28 cellular contexts compared by ENCODE assay signal in genomic region chr11:7544021-7544420, GRCh38. TPM values are rescaled to one million over a fixed set of nuclear protein-coding genes. Genes with fewer than 3 reads are reported as not detected.
"Had no signal": no experiment of that assay in that cellular context is flagged by ENCODE, and none has a peak within 500 bp of the region (broad histone marks: within the 10 kb centered on the region; RNA-seq: fewer than 3 reads in every experiment).

No MANE protein-coding gene starts in this region.

- H3K4me1 ChIP-seq: breast epithelium, Peyer's patch, SJSA1 had no signal

- H3K27me3 Mint-ChIP-seq: activated CD8-positive, alpha-beta T cell treated with anti-CD3 and anti-CD28 coated beads for 36 hours; activated naive CD8-positive, alpha-beta T cell treated with anti-CD3 and anti-CD28 coated beads, Interleukin-2, amount 10 ng/mL, durations not matched to agents 7 days and 5 days had no signal

- H3K9me3 ChIP-seq: adrenal gland, breast epithelium, Peyer's patch, SJSA1 had no signal

- H3K4me3 ChIP-seq: adrenal gland, breast epithelium, Peyer's patch, SJSA1 had no signal

- H3K27me3 ChIP-seq: adrenal gland, breast epithelium, Peyer's patch, SJSA1 had no signal

- ATAC-seq: activated CD4-positive, CD25-positive, alpha-beta regulatory T cell treated with anti-CD3 and anti-CD28 coated beads, Interleukin-2, amount 50 U/mL, for 24 hours; activated CD8-positive, alpha-beta T cell treated with anti-CD3 and anti-CD28 coated beads for 36 hours; SK-N-SH treated with all-trans-retinoic acid at 6 μM for 48 hours had no signal

- H3K36me3 ChIP-seq: adrenal gland, breast epithelium, Peyer's patch, SJSA1 had no signal

- DNase-seq: activated CD4-positive, alpha-beta T cell treated with anti-CD3 and anti-CD28 coated beads for 4 hours; activated CD8-positive, alpha-beta memory T cell treated with anti-CD3 and anti-CD28 coated beads, Interleukin-2, amount 50 U/mL, for 48 hours; activated CD8-positive, alpha-beta T cell treated with anti-CD3 and anti-CD28 coated beads for 36 hours; activated naive CD4-positive, alpha-beta T cell treated with anti-CD3 and anti-CD28 coated beads, Interleukin-2, amount 50 U/mL, for 16 hours; activated naive CD8-positive, alpha-beta T cell treated with anti-CD3 and anti-CD28 coated beads, Interleukin-2, amount 10 ng/mL, durations not matched to agents 7 days and 5 days; activated T-cell treated with anti-CD3 and anti-CD28 coated beads, Interleukin-2, amount 50 U/mL, for 1 hour; anterior cingulate cortex; NCI-H1092; NCI-H1417 treated with DMSO at 0.1 percent for 48 hours; NCI-H1694; NCI-H2029; NCI-H2107; NCI-H226; NCI-H526; NCI-H774; OCI-M1; Peyer's patch; SHP77 had no signal

- H3K4me3 Mint-ChIP-seq: activated CD8-positive, alpha-beta T cell treated with anti-CD3 and anti-CD28 coated beads for 36 hours; activated naive CD8-positive, alpha-beta T cell treated with anti-CD3 and anti-CD28 coated beads, Interleukin-2, amount 10 ng/mL, durations not matched to agents 7 days and 5 days; central memory CD8-positive, alpha-beta T cell; T-helper 1 cell treated with Interleukin-12 subunit alpha and Interleukin-12 subunit beta and Interleukin-4 antibody, amounts not matched to agents 30 μg/mL and 1 μg/mL, for 36 hours had no signal

- H3K9me3 Mint-ChIP-seq: activated CD8-positive, alpha-beta T cell treated with anti-CD3 and anti-CD28 coated beads for 36 hours; activated naive CD8-positive, alpha-beta T cell treated with anti-CD3 and anti-CD28 coated beads, Interleukin-2, amount 10 ng/mL, durations not matched to agents 7 days and 5 days; central memory CD8-positive, alpha-beta T cell; T-helper 1 cell treated with Interleukin-12 subunit alpha and Interleukin-12 subunit beta and Interleukin-4 antibody, amounts not matched to agents 30 μg/mL and 1 μg/mL, for 36 hours had no signal

- H3K27ac ChIP-seq: adrenal gland, breast epithelium, KMS-11, Peyer's patch, RWPE1, SJSA1 had no signal

- H3K27ac Mint-ChIP-seq: activated CD8-positive, alpha-beta T cell treated with anti-CD3 and anti-CD28 coated beads for 36 hours; activated naive CD8-positive, alpha-beta T cell treated with anti-CD3 and anti-CD28 coated beads, Interleukin-2, amount 10 ng/mL, durations not matched to agents 7 days and 5 days; T-helper 1 cell treated with Interleukin-12 subunit alpha and Interleukin-12 subunit beta and Interleukin-4 antibody, amounts not matched to agents 30 μg/mL and 1 μg/mL, for 36 hours had no signal

RNA-seq across cellular contexts. Expression of gene OLFML1, which starts 58.7 kb away (rescaled TPM):
- total RNA-seq: activated CD8-positive, alpha-beta T cell treated with anti-CD3 and anti-CD28 coated beads for 36 hours; activated naive CD8-positive, alpha-beta T cell treated with anti-CD3 and anti-CD28 coated beads, Interleukin-2, amount 10 ng/mL, durations not matched to agents 7 days and 5 days; MCF 10A had no signal
